Comparison of ENCODE assay signal across 13 cellular contexts in genomic region chr7:74501298-74501697, GRCh38. TPM values are rescaled to one million over a fixed set of nuclear protein-coding genes. Genes with fewer than 3 reads are reported as not detected.
DNase-seq lines count a peak whose midpoint lies in the region; ATAC-seq and TF ChIP-seq lines count a peak whose summit lies in the region.
"Had no signal": no experiment of that assay in that cellular context is flagged by ENCODE, and none has a peak within 500 bp of the region (broad histone marks: within the 10 kb centered on the region; RNA-seq: fewer than 3 reads in every experiment).

No MANE protein-coding gene starts in this region.

- H3K27me3 ChIP-seq in endodermal cell (ENCODE audit: control insufficient read depth, insufficient read depth, low read length, poor library complexity, severe bottlenecking), result no peaks in the 10 kb centered on the region
- H3K27me3 ChIP-seq in lower lobe of right lung (ENCODE audit: low read depth), result no peaks in the 10 kb centered on the region
- H3K27me3 ChIP-seq in tibial artery, result no peaks in the 10 kb centered on the region
- H3K27me3 ChIP-seq in foreskin keratinocyte, result no peaks in the 10 kb centered on the region

- H3K4me1 ChIP-seq in endodermal cell (ENCODE audit: control insufficient read depth, insufficient read depth, low read length) (no peaks in the 10 kb centered on the region), lower lobe of right lung (no peaks in the 10 kb centered on the region), tibial artery (peaks cover 0 to 27% (median 21%) of the 10 kb centered on the region in 4 donors), foreskin keratinocyte (no peaks in the 10 kb centered on the region)

- POLR2A ChIA-PET in activated CD4-positive, alpha-beta T cell treated with anti-CD3 and anti-CD28 coated beads, Interleukin-2, amount 10 ng/mL, durations not matched to agents 7 days and 5 days (lab: Charles Lee), result no interaction called here

- 92 to 94% methylated on average over 5 to 10 of the region's 10 CpGs for WGBS in endodermal cell (ENCODE audit: insufficient coverage in 1 of 2, insufficient read length in 1 of 2), 2 experiments

- no peak overlapping the region for H3K9ac ChIP-seq in endodermal cell (ENCODE audit: extremely low read depth, low read length, poor library complexity, severe bottlenecking)

- H3K4me1 Mint-ChIP-seq in endodermal cell, result no peaks in the 10 kb centered on the region
- no peaks in the 10 kb centered on the region for H3K4me1 Mint-ChIP-seq in activated CD4-positive, alpha-beta T cell treated with anti-CD3 and anti-CD28 coated beads, Interleukin-2, amount 10 ng/mL, durations not matched to agents 7 days and 5 days
- H3K4me1 Mint-ChIP-seq: T-cell had no signal

- peak; percentile 61 for DNase-seq in NCI-H2029 treated with DMSO at 0.1 percent for 48 hours (lab: John Stamatoyannopoulos, UW)
- DNase-seq in endodermal cell, result no peak
- DNase-seq in lower lobe of right lung, result peak; percentile 73
- DNase-seq in tibial artery, result peak; percentile 35 to 91
- no peak for DNase-seq in foreskin keratinocyte
- DNase-seq in activated CD4-positive, alpha-beta T cell treated with anti-CD3 and anti-CD28 coated beads, Interleukin-2, amount 10 ng/mL, durations not matched to agents 7 days and 5 days, result no peak
- DNase-seq in NOMO-1 treated with DMSO at 0.1 percent for 48 hours (lab: John Stamatoyannopoulos, UW; ENCODE audit: unreplicated experiment), result no peak
- DNase-seq: activated CD4-positive, alpha-beta T cell treated with anti-CD3 and anti-CD28 coated beads for 4 hours; activated effector memory CD4-positive, alpha-beta T cell treated with anti-CD3 and anti-CD28 coated beads, Interleukin-2, amount 50 U/mL, for 16 hours; cerebellar nuclear complex; stimulated activated CD4-positive, alpha-beta T cell treated with anti-CD3 and anti-CD28 coated beads, Interleukin-2, amount 100 ng/mL, for 48 hours; stimulated activated naive CD4-positive, alpha-beta T cell treated with Interleukin-2 at 50 U/mL for 16 hours; T-cell had no signal

- intact Hi-C loops in lower lobe of right lung (cut with DNase I), result no loop called here
- intact Hi-C loops in tibial artery (cut with DNase I; ENCODE audit: low total_unique reads), result no loop called here

- H3K36me3 ChIP-seq in endodermal cell (ENCODE audit: control insufficient read depth, insufficient read depth, low read length), result peaks cover 30% of the 10 kb centered on the region
- no peaks in the 10 kb centered on the region for H3K36me3 ChIP-seq in lower lobe of right lung
- no peaks in the 10 kb centered on the region for H3K36me3 ChIP-seq in tibial artery

- H3K9me3 Mint-ChIP-seq in endodermal cell, result no peaks in the 10 kb centered on the region
- H3K9me3 Mint-ChIP-seq in activated CD4-positive, alpha-beta T cell treated with anti-CD3 and anti-CD28 coated beads, Interleukin-2, amount 10 ng/mL, durations not matched to agents 7 days and 5 days, result no peaks in the 10 kb centered on the region
- H3K9me3 Mint-ChIP-seq: T-cell had no signal

- no peak overlapping the region for H3K4me3 Mint-ChIP-seq in endodermal cell
- H3K4me3 Mint-ChIP-seq in activated CD4-positive, alpha-beta T cell treated with anti-CD3 and anti-CD28 coated beads, Interleukin-2, amount 10 ng/mL, durations not matched to agents 7 days and 5 days, result no peak overlapping the region
- H3K4me3 Mint-ChIP-seq: T-cell had no signal

- no peak overlapping the region for H3K27ac ChIP-seq in endodermal cell (ENCODE audit: low read depth, low read length)
- no peak overlapping the region for H3K27ac ChIP-seq in lower lobe of right lung
- H3K27ac ChIP-seq in tibial artery, result peak overlapping the region; percentile 54 to 55
- H3K27ac ChIP-seq in foreskin keratinocyte, result no peak overlapping the region

- peaks cover 34% of the 10 kb centered on the region for H3K36me3 Mint-ChIP-seq in endodermal cell (ENCODE audit: low read depth)
- H3K36me3 Mint-ChIP-seq in activated CD4-positive, alpha-beta T cell treated with anti-CD3 and anti-CD28 coated beads, Interleukin-2, amount 10 ng/mL, durations not matched to agents 7 days and 5 days (ENCODE audit: low read depth), result no peaks in the 10 kb centered on the region
- H3K36me3 Mint-ChIP-seq: T-cell had no signal

- ATAC-seq in lower lobe of right lung (peak; percentile 57 to 68), foreskin keratinocyte (no peak)
- ATAC-seq: T-cell had no signal

- CTCF ChIA-PET in activated CD4-positive, alpha-beta T cell treated with anti-CD3 and anti-CD28 coated beads, Interleukin-2, amount 10 ng/mL, durations not matched to agents 7 days and 5 days (lab: Charles Lee), result interaction anchor here (1.3 kb wide), 1 partner anchor 10 kb away, joined by 3 read pairs; no protein-coding TSS in a partner anchor

- no peaks in the 10 kb centered on the region for H3K9me3 ChIP-seq in endodermal cell (ENCODE audit: control insufficient read depth, low read length)
- no peaks in the 10 kb centered on the region for H3K9me3 ChIP-seq in lower lobe of right lung
- no peaks in the 10 kb centered on the region for H3K9me3 ChIP-seq in tibial artery

- no peak for TF ChIP-seq CTCF in endodermal cell (conservative IDR thresholded peaks at IDR 0.05)
- no peak for TF ChIP-seq CTCF in lower lobe of right lung (IDR thresholded peaks at IDR 0.05)
- TF ChIP-seq CTCF in tibial artery (IDR thresholded peaks at IDR 0.05), result no peak
- no peak for TF ChIP-seq CTCF in foreskin keratinocyte (conservative IDR thresholded peaks at IDR 0.05)

- no peaks in the 10 kb centered on the region for H3K27me3 Mint-ChIP-seq in endodermal cell (ENCODE audit: insufficient read depth)
- H3K27me3 Mint-ChIP-seq in activated CD4-positive, alpha-beta T cell treated with anti-CD3 and anti-CD28 coated beads, Interleukin-2, amount 10 ng/mL, durations not matched to agents 7 days and 5 days, result no peaks in the 10 kb centered on the region
- H3K27me3 Mint-ChIP-seq: T-cell had no signal

- H3K4me3 ChIP-seq in endodermal cell (ENCODE audit: low read length) (no peak overlapping the region), lower lobe of right lung (no peak overlapping the region), tibial artery (peak overlapping the region; percentile 28 to 43)

- H3K27ac Mint-ChIP-seq in endodermal cell, result peak overlapping the region; percentile 85
- no peak overlapping the region for H3K27ac Mint-ChIP-seq in activated CD4-positive, alpha-beta T cell treated with anti-CD3 and anti-CD28 coated beads, Interleukin-2, amount 10 ng/mL, durations not matched to agents 7 days and 5 days
- H3K27ac Mint-ChIP-seq: T-cell had no signal

RNA-seq across cellular contexts. Expression of gene GTF2IRD1, which starts 47.6 kb away (rescaled TPM):
- 10 to 100 TPM; 54.8 to 84.4 TPM for total RNA-seq in endodermal cell
- polyA plus RNA-seq in endodermal cell (2013, experiment 1 of 2), result 54.6 TPM
- 54.2 TPM for polyA plus RNA-seq in endodermal cell (2013, experiment 2 of 2)
- 16.3 TPM for total RNA-seq in lower lobe of right lung
- 23.8 and 27.1 TPM in 2 replicates for total RNA-seq in foreskin keratinocyte
- polyA plus RNA-seq in foreskin keratinocyte, result 35.4 and 36.7 TPM in 2 replicates
- total RNA-seq in activated CD4-positive, alpha-beta T cell treated with anti-CD3 and anti-CD28 coated beads, Interleukin-2, amount 10 ng/mL, durations not matched to agents 7 days and 5 days, result 1 to 10 TPM in 1 of 2 experiments, under 1 TPM in 1; 0.94 to 1.3 TPM

Comparison
In these comparisons a context has a peak if more than half of its experiments do, and no peak if none do; other contexts are left out.
1. DNase-seq: peak in NCI-H2029 treated with DMSO at 0.1 percent for 48 hours (single experiment), lower lobe of right lung (single experiment) and tibial artery (2 of 2); none in endodermal cell (single experiment), foreskin keratinocyte (0 of 2), activated CD4-positive, alpha-beta T cell treated with anti-CD3 and anti-CD28 coated beads, Interleukin-2, amount 10 ng/mL, durations not matched to agents 7 days and 5 days (single experiment) and NOMO-1 treated with DMSO at 0.1 percent for 48 hours (single experiment).
2. H3K27ac ChIP-seq: peak in tibial artery (2 of 2); none in endodermal cell (single experiment), lower lobe of right lung (single experiment) and foreskin keratinocyte (single experiment).
3. H3K4me3 ChIP-seq: peak in tibial artery (2 of 2); none in endodermal cell (single experiment) and lower lobe of right lung (single experiment).